In genomic region chr10:128049226-128050010, GRCh38 we compare ENCODE assay signal across 10 cellular contexts.
DNase-seq lines count a peak whose midpoint lies in the region; ATAC-seq and TF ChIP-seq lines count a peak whose summit lies in the region.
"Had no signal": no experiment of that assay in that cellular context is flagged by ENCODE, and none has a peak within 500 bp of the region (broad histone marks: within the 10 kb centered on the region; RNA-seq: fewer than 3 reads in every experiment).

No MANE protein-coding gene starts in this region.

- DNase-seq in CD14-positive monocyte (ENCODE audit: low spot score), result peak; percentile 76
- DNase-seq in MV-4-11 (lab: John Stamatoyannopoulos, UW), result peak; percentile 87
- no peak for DNase-seq in activated naive CD8-positive, alpha-beta T cell treated with anti-CD3 and anti-CD28 coated beads, Interleukin-2, amount 50 U/mL, for 24 hours
- DNase-seq in H7, result no peak
- no peak for DNase-seq in central memory CD4-positive, alpha-beta T cell
- DNase-seq: gastrocnemius medialis had no signal

- peaks cover 89% of the 10 kb centered on the region for H3K4me1 ChIP-seq in mononuclear cell (ENCODE audit: insufficient read depth, low read length)
- H3K4me1 ChIP-seq: gastrocnemius medialis had no signal

- peak overlapping the region; percentile 97 to 100 (median 98) for H3K27ac Mint-ChIP-seq in CD14-positive monocyte
- H3K27ac Mint-ChIP-seq in activated naive CD8-positive, alpha-beta T cell treated with anti-CD3 and anti-CD28 coated beads, Interleukin-2, amount 50 U/mL, for 24 hours, result peak overlapping the region; percentile 13

- intact Hi-C loops in CD14-positive monocyte (cut with micrococcal nuclease), result loop anchor here (2.0 to 5.0 kb wide), 2 partner anchors 15 to 78 kb away; partner anchors contain the start of gene MKI67 (in 1 of the 2)

- no peaks in the 10 kb centered on the region for H3K9me3 ChIP-seq in mononuclear cell (ENCODE audit: low read depth, low read length)
- H3K9me3 ChIP-seq: gastrocnemius medialis, vagina had no signal

- H3K27me3 ChIP-seq in mononuclear cell (ENCODE audit: insufficient read depth, low read length), result no peaks in the 10 kb centered on the region
- no peaks in the 10 kb centered on the region; the same call in 1 of the 2 replicates for H3K27me3 ChIP-seq in H7 (ENCODE audit: control insufficient read depth, insufficient read depth, low read length)
- H3K27me3 ChIP-seq: gastrocnemius medialis, vagina had no signal

- H3K4me3 Mint-ChIP-seq in CD14-positive monocyte, result peak overlapping the region; percentile 96 to 99
- H3K4me3 Mint-ChIP-seq in activated naive CD8-positive, alpha-beta T cell treated with anti-CD3 and anti-CD28 coated beads, Interleukin-2, amount 50 U/mL, for 24 hours, result peak overlapping the region; percentile 89

- no peaks in the 10 kb centered on the region for H3K36me3 ChIP-seq in H7 (replicated peaks; ENCODE audit: control insufficient read depth, insufficient read depth, low read length)
- H3K36me3 ChIP-seq: gastrocnemius medialis had no signal

- H3K4me3 ChIP-seq in mononuclear cell (ENCODE audit: low read length) (peak overlapping the region; percentile 94), H7 (ENCODE audit: insufficient read depth, low read depth, low read length) (no peak overlapping the region)

- peaks cover 73% of the 10 kb centered on the region for H3K4me1 Mint-ChIP-seq in CD14-positive monocyte
- H3K4me1 Mint-ChIP-seq in activated naive CD8-positive, alpha-beta T cell treated with anti-CD3 and anti-CD28 coated beads, Interleukin-2, amount 50 U/mL, for 24 hours, result peaks cover 53% of the 10 kb centered on the region

- peaks cover 0 to 2% (median 0%) of the 10 kb centered on the region in 7 donors for H3K9me3 Mint-ChIP-seq in CD14-positive monocyte
- no peaks in the 10 kb centered on the region for H3K9me3 Mint-ChIP-seq in activated naive CD8-positive, alpha-beta T cell treated with anti-CD3 and anti-CD28 coated beads, Interleukin-2, amount 50 U/mL, for 24 hours

- peaks cover 65 to 70% of the 10 kb centered on the region in 2 donors for H3K36me3 Mint-ChIP-seq in CD14-positive monocyte
- peaks cover 40% of the 10 kb centered on the region for H3K36me3 Mint-ChIP-seq in activated naive CD8-positive, alpha-beta T cell treated with anti-CD3 and anti-CD28 coated beads, Interleukin-2, amount 50 U/mL, for 24 hours (ENCODE audit: low read depth)

- H3K27me3 Mint-ChIP-seq in CD14-positive monocyte (ENCODE audit: low read depth in 3 of 3), result peaks cover 0 to 12% (median 0%) of the 10 kb centered on the region in 3 donors
- H3K27me3 Mint-ChIP-seq in activated naive CD8-positive, alpha-beta T cell treated with anti-CD3 and anti-CD28 coated beads, Interleukin-2, amount 50 U/mL, for 24 hours, result no peaks in the 10 kb centered on the region

- no peak for TF ChIP-seq CTCF in CD14-positive monocyte (IDR thresholded peaks at IDR 0.05)

- no peak for ATAC-seq in activated naive CD8-positive, alpha-beta T cell treated with anti-CD3 and anti-CD28 coated beads, Interleukin-2, amount 50 U/mL, for 24 hours
- no peak for ATAC-seq in SK-N-SH treated with all-trans-retinoic acid at 6 μM for 48 hours
- ATAC-seq in GM18511 (IDR thresholded peaks at IDR 0.05; ENCODE audit: unreplicated experiment), result no peak
- ATAC-seq: gastrocnemius medialis had no signal

TF ChIP-seq in SK-N-SH treated with all-trans-retinoic acid at 6 μM for 48 hours, 23 proteins besides CTCF, POLR2A, EP300 and RAD21:
- TF ChIP-seq CREB5 (CRISPR knock-in tag; IDR thresholded peaks at IDR 0.05; ENCODE audit: low read depth) (no peak), CSRNP3 (CRISPR knock-in tag; IDR thresholded peaks at IDR 0.05) (no peak), SNAI2 (CRISPR knock-in tag; IDR thresholded peaks at IDR 0.05) (no peak), TOX (CRISPR knock-in tag; IDR thresholded peaks at IDR 0.05; ENCODE audit: borderline replicate concordance) (no peak), PPARA (CRISPR knock-in tag; IDR thresholded peaks at IDR 0.05; ENCODE audit: borderline replicate concordance) (no peak), ZNF70 (CRISPR knock-in tag; IDR thresholded peaks at IDR 0.05) (no peak), CSDC2 (CRISPR knock-in tag; IDR thresholded peaks at IDR 0.05) (no peak), OSR1 (CRISPR knock-in tag; IDR thresholded peaks at IDR 0.05) (no peak)
- TF ChIP-seq, protein P1, sequence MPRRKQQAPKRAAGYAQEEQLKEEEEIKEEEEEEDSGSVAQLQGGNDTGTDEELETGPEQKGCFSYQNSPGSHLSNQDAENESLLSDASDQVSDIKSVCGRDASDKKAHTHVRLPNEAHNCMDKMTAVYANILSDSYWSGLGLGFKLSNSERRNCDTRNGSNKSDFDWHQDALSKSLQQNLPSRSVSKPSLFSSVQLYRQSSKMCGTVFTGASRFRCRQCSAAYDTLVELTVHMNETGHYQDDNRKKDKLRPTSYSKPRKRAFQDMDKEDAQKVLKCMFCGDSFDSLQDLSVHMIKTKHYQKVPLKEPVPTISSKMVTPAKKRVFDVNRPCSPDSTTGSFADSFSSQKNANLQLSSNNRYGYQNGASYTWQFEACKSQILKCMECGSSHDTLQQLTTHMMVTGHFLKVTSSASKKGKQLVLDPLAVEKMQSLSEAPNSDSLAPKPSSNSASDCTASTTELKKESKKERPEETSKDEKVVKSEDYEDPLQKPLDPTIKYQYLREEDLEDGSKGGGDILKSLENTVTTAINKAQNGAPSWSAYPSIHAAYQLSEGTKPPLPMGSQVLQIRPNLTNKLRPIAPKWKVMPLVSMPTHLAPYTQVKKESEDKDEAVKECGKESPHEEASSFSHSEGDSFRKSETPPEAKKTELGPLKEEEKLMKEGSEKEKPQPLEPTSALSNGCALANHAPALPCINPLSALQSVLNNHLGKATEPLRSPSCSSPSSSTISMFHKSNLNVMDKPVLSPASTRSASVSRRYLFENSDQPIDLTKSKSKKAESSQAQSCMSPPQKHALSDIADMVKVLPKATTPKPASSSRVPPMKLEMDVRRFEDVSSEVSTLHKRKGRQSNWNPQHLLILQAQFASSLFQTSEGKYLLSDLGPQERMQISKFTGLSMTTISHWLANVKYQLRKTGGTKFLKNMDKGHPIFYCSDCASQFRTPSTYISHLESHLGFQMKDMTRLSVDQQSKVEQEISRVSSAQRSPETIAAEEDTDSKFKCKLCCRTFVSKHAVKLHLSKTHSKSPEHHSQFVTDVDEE (CRISPR knock-in tag; IDR thresholded peaks at IDR 0.05), result no peak

Comparison
In these comparisons a context has a peak if more than half of its experiments do, and no peak if none do; other contexts are left out.
1. DNase-seq: peak in CD14-positive monocyte (single experiment) and MV-4-11 (single experiment); none in activated naive CD8-positive, alpha-beta T cell treated with anti-CD3 and anti-CD28 coated beads, Interleukin-2, amount 50 U/mL, for 24 hours (single experiment), H7 (single experiment) and central memory CD4-positive, alpha-beta T cell (single experiment).